Comparison of ENCODE assay signal across 9 cellular contexts in the genomic region with DNA sequence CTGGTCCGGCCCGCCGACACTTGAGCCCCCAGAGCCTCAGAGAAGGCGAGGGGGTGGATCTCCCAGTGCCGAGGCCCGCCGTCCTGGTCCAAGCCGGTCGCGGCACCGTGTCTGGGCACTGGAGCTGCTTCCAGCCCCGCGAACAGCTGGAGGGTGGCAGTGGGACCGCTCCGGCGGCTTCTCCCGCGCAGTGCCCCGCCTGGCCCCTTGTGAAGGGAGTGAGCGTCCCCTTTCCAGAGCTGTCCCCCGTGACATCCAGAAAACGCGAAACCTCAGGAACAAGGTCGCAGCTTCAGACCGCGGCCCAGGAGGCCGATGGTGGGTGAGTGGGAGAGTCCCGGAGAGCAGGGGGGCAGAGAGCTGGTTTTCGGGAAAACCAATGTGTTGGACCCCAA. TPM values are rescaled to one million over a fixed set of nuclear protein-coding genes. Genes with fewer than 3 reads are reported as not detected.
DNase-seq lines count a peak whose midpoint lies in the region; ATAC-seq and TF ChIP-seq lines count a peak whose summit lies in the region.
"Had no signal": no experiment of that assay in that cellular context is flagged by ENCODE, and none has a peak within 500 bp of the region (broad histone marks: within the 10 kb centered on the region; RNA-seq: fewer than 3 reads in every experiment).

No MANE protein-coding gene starts in this region.

- peaks cover 91% of the 10 kb centered on the region for H3K27me3 ChIP-seq in colonic mucosa

- peak; percentile 10 for ATAC-seq in HG03175 (IDR thresholded peaks at IDR 0.05; ENCODE audit: unreplicated experiment)

- H3K4me3 Mint-ChIP-seq in neural crest cell: peak overlapping the region; percentile 44

- H3K36me3 ChIP-seq in colonic mucosa: no peaks in the 10 kb centered on the region

- TF ChIP-seq CTCF in GM13977 (IDR thresholded peaks at IDR 0.05; ENCODE audit: extremely low read depth, insufficient read depth, missing control alignments) (no peak), colonic mucosa (IDR thresholded peaks at IDR 0.05) (no peak), neural crest cell (conservative IDR thresholded peaks at IDR 0.05) (no peak)

- peak overlapping the region; percentile 41 for H3K4me3 ChIP-seq in colonic mucosa

- peak; percentile 60 for DNase-seq in GM13977 (ENCODE audit: low spot score)
- DNase-seq in colonic mucosa: no peak
- no peak for DNase-seq in neural crest cell (ENCODE audit: low read depth, low spot score)
- DNase-seq in activated gamma-delta T cell (lab: John Stamatoyannopoulos, UW): no peak
- DNase-seq in medulla oblongata (ENCODE audit: extremely low spot score): no peak
- no peak for DNase-seq in NCI-H2029 (lab: John Stamatoyannopoulos, UW)
- DNase-seq in SKM-1 treated with dmso at 0.1 percent for 144 hours (lab: John Stamatoyannopoulos, UW; ENCODE audit: unreplicated experiment): no peak

- no peaks in the 10 kb centered on the region for H3K36me3 Mint-ChIP-seq in neural crest cell (ENCODE audit: low read depth)

- intact Hi-C loops in colonic mucosa (cut with DNase I): no loop called here

- H3K27ac ChIP-seq in colonic mucosa: no peak overlapping the region

- in situ Hi-C loops in GM13977 (cut with MboI; ENCODE audit: low pct_unique_long_range_greater_than_20kb, low sequenced_read_pairs, unreplicated experiment): no loop called here

- peaks cover 53% of the 10 kb centered on the region for H3K27me3 Mint-ChIP-seq in neural crest cell (ENCODE audit: low read depth)

- peak overlapping the region; percentile 38 to 40 for H3K9ac ChIP-seq in colonic mucosa (ENCODE audit: low read depth in 2 of 2, low read length in 2 of 2)

- peaks cover 9% of the 10 kb centered on the region for H3K4me1 Mint-ChIP-seq in neural crest cell

- no peaks in the 10 kb centered on the region for H3K9me3 ChIP-seq in colonic mucosa

- H3K4me1 ChIP-seq in colonic mucosa: peaks cover 34% of the 10 kb centered on the region

- H3K9me3 Mint-ChIP-seq in neural crest cell: no peaks in the 10 kb centered on the region

- H3K27ac Mint-ChIP-seq in neural crest cell (ENCODE audit: unreplicated experiment): no peak overlapping the region

RNA-seq across cellular contexts. Expression of gene EMX1, which starts 0.6 kb away (rescaled TPM):
- total RNA-seq in colonic mucosa (1 to 10 TPM; 1.1 to 2.0 TPM), neural crest cell (not detected in 2 replicates)
- total RNA-seq: M059J had no signal

RNA-seq across cellular contexts. Expression of gene SPR, which starts 29.5 kb away (rescaled TPM):
- total RNA-seq in colonic mucosa: 100 to 1,000 TPM in 1 of 2 donors, 10 to 100 TPM in 1; 79.6 to 129 TPM
- 5.8 and 6.3 TPM in 2 replicates for total RNA-seq in neural crest cell

Comparison
In these comparisons a context has a peak if more than half of its experiments do, and no peak if none do; other contexts are left out.
1. RNA of gene SPR, which starts 29.5 kb away (total RNA-seq): 79.6 to 129 TPM in colonic mucosa; 5.8 to 6.3 TPM in neural crest cell; every median in the first group is over 10 times any median in the second.